Comparison of ENCODE assay signal across 21 cellular contexts in the genomic region with DNA sequence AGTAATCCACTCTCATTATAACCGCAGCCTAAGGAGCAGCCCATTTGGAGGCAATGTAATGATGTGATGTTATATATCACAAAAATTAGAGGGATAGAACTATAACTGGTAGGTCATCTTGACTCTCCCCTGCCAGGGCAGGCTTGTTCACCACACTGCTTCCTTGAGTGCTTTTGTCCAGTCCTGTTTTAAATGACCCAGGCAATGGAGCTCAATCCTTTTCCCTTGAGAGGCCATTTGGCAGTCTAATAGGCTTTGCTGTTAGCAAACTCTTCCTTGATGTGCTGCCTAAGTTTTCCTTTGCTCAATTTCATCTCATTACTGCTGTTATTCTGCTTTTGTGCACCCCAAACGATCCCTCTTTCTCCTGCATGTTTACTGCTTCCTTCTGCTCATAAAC.
DNase-seq lines count a peak whose midpoint lies in the region; ATAC-seq, FAIRE-seq and TF ChIP-seq lines count a peak whose summit lies in the region.
"Had no signal": no experiment of that assay in that cellular context is flagged by ENCODE, and none has a peak within 500 bp of the region (broad histone marks: within the 10 kb centered on the region; RNA-seq: fewer than 3 reads in every experiment).

No MANE protein-coding gene starts in this region.

- no peaks in the 10 kb centered on the region for H3K9me3 Mint-ChIP-seq in endothelial cell (ENCODE audit: unreplicated experiment)
- H3K9me3 Mint-ChIP-seq: activated CD4-positive, alpha-beta T cell treated with anti-CD3 and anti-CD28 coated beads, Interleukin-2, amount 10 ng/mL, durations not matched to agents 7 days and 5 days had no signal

- H3K36me3 Mint-ChIP-seq in endothelial cell (ENCODE audit: low read depth, unreplicated experiment) = peaks cover 8% of the 10 kb centered on the region

- no peak for ATAC-seq in HG03159 (IDR thresholded peaks at IDR 0.05; ENCODE audit: unreplicated experiment)
- ATAC-seq: A549; activated naive CD8-positive, alpha-beta T cell treated with anti-CD3 and anti-CD28 coated beads, Interleukin-2, amount 50 U/mL, for 24 hours had no signal

- no peaks in the 10 kb centered on the region for H3K79me2 ChIP-seq in smooth muscle cell (ENCODE audit: low read depth)

- H3K4me3 Mint-ChIP-seq in endothelial cell (ENCODE audit: unreplicated experiment) = no peak overlapping the region
- H3K4me3 Mint-ChIP-seq: activated CD4-positive, alpha-beta T cell treated with anti-CD3 and anti-CD28 coated beads, Interleukin-2, amount 10 ng/mL, durations not matched to agents 7 days and 5 days; activated naive CD8-positive, alpha-beta T cell treated with anti-CD3 and anti-CD28 coated beads, Interleukin-2, amount 50 U/mL, for 24 hours; T-helper 1 cell treated with Interleukin-12 subunit alpha and Interleukin-12 subunit beta and Interleukin-4 antibody, amounts not matched to agents 30 μg/mL and 1 μg/mL, for 36 hours had no signal

- no peak for TF ChIP-seq CTCF in adrenal gland (IDR thresholded peaks at IDR 0.05)
- no peak for TF ChIP-seq CTCF in smooth muscle cell (IDR thresholded peaks at IDR 0.05; ENCODE audit: borderline replicate concordance, insufficient read depth, poor library complexity, severe bottlenecking)
- no peak for TF ChIP-seq CTCF in endothelial cell (IDR thresholded peaks at IDR 0.05; ENCODE audit: unreplicated experiment)

- H4K20me1 ChIP-seq in smooth muscle cell (ENCODE audit: low read depth) = no peaks in the 10 kb centered on the region

- peak overlapping the region; percentile 10 for H2AFZ ChIP-seq in smooth muscle cell (ENCODE audit: low read depth)

- no peak for FAIRE-seq in small intestine (lab: Jason Lieb, UNC)
- FAIRE-seq: A549, endometrium had no signal

- peak overlapping the region in 3 of 5 donors; percentile 4 to 68 (median 48) for H3K27ac ChIP-seq in adrenal gland
- H3K27ac ChIP-seq in smooth muscle cell (ENCODE audit: low read depth) = no peak overlapping the region
- no peak overlapping the region for H3K27ac ChIP-seq in small intestine (ENCODE audit: low read depth in 1 of 2, low read length in 1 of 2)
- H3K27ac ChIP-seq: A549, brain microvascular endothelial cell, colonic mucosa, left ventricle myocardium inferior, SJCRH30, VCaP had no signal

- WGBS in adrenal gland, 4 donors = 46 to 65% (median 62%) methylated on average over 2 of the region's 2 CpGs
- 66% methylated on average over 2 of the region's 2 CpGs for WGBS in smooth muscle cell (ENCODE audit: low lambda C conversion rate)
- 64 to 83% (median 66%) methylated on average over 2 of the region's 2 CpGs for WGBS in small intestine, 3 donors

- H3K27me3 Mint-ChIP-seq in endothelial cell (ENCODE audit: unreplicated experiment) = no peaks in the 10 kb centered on the region
- H3K27me3 Mint-ChIP-seq: activated CD4-positive, alpha-beta T cell treated with anti-CD3 and anti-CD28 coated beads, Interleukin-2, amount 10 ng/mL, durations not matched to agents 7 days and 5 days had no signal

- H3K4me2 ChIP-seq in smooth muscle cell = no peak overlapping the region
- H3K4me2 ChIP-seq: A549 had no signal

- no peak overlapping the region for H3K27ac Mint-ChIP-seq in endothelial cell (ENCODE audit: unreplicated experiment)
- H3K27ac Mint-ChIP-seq: activated CD4-positive, alpha-beta T cell treated with anti-CD3 and anti-CD28 coated beads, Interleukin-2, amount 10 ng/mL, durations not matched to agents 7 days and 5 days; activated naive CD8-positive, alpha-beta T cell treated with anti-CD3 and anti-CD28 coated beads, Interleukin-2, amount 50 U/mL, for 24 hours; T-helper 1 cell treated with Interleukin-12 subunit alpha and Interleukin-12 subunit beta and Interleukin-4 antibody, amounts not matched to agents 30 μg/mL and 1 μg/mL, for 36 hours had no signal

- no peak overlapping the region for H3K9ac ChIP-seq in smooth muscle cell (ENCODE audit: low read depth)

- peaks cover 21% of the 10 kb centered on the region for H3K4me1 Mint-ChIP-seq in endothelial cell (ENCODE audit: unreplicated experiment)
- H3K4me1 Mint-ChIP-seq: activated CD4-positive, alpha-beta T cell treated with anti-CD3 and anti-CD28 coated beads, Interleukin-2, amount 10 ng/mL, durations not matched to agents 7 days and 5 days; activated naive CD8-positive, alpha-beta T cell treated with anti-CD3 and anti-CD28 coated beads, Interleukin-2, amount 50 U/mL, for 24 hours had no signal

- DNase-seq in NCI-H1092 treated with DMSO at 0.1 percent for 48 hours (lab: John Stamatoyannopoulos, UW) (peak; percentile 53), NCI-H1092 (lab: John Stamatoyannopoulos, UW) (no peak), NCI-H1436 treated with DMSO at 0.1 percent for 48 hours (lab: John Stamatoyannopoulos, UW) (peak; percentile 62), adrenal gland (no peak), smooth muscle cell (lab: John Stamatoyannopoulos, UW; ENCODE audit: unreplicated experiment) (no peak), small intestine (no peak), endothelial cell (ENCODE audit: low spot score) (no peak)
- DNase-seq: activated CD4-positive, alpha-beta T cell treated with anti-CD3 and anti-CD28 coated beads, Interleukin-2, amount 10 ng/mL, durations not matched to agents 7 days and 5 days; activated CD8-positive, alpha-beta memory T cell treated with anti-CD3 and anti-CD28 coated beads, Interleukin-2, amount 50 U/mL, for 4 hours; activated naive CD8-positive, alpha-beta T cell treated with anti-CD3 and anti-CD28 coated beads, Interleukin-2, amount 50 U/mL, for 24 hours; BE2C; brain microvascular endothelial cell; Calu3; colonic mucosa; left ventricle myocardium inferior; SJCRH30 had no signal

- H3K4me3 ChIP-seq in adrenal gland (no peak overlapping the region), smooth muscle cell (no peak overlapping the region), small intestine (ENCODE audit: low read depth in 1 of 2, low read length in 2 of 2) (no peak overlapping the region)
- H3K4me3 ChIP-seq: A549, colonic mucosa, left ventricle myocardium inferior, SJCRH30 had no signal

- H3K9me3 ChIP-seq in adrenal gland (replicated peaks in 1 of 3) = no peaks in the 10 kb centered on the region
- H3K9me3 ChIP-seq in smooth muscle cell (replicated peaks; ENCODE audit: low read depth) = no peaks in the 10 kb centered on the region
- no peaks in the 10 kb centered on the region for H3K9me3 ChIP-seq in small intestine (ENCODE audit: control insufficient read depth, low read depth)
- H3K9me3 ChIP-seq: A549, BE2C, colonic mucosa, left ventricle myocardium inferior, SJCRH30 had no signal

- H3K4me1 ChIP-seq in adrenal gland (replicated peaks in 1 of 2) = no peaks in the 10 kb centered on the region
- H3K4me1 ChIP-seq in smooth muscle cell (ENCODE audit: low read depth) = peaks cover 15% of the 10 kb centered on the region
- H3K4me1 ChIP-seq in small intestine (ENCODE audit: control insufficient read depth in 2 of 2, insufficient read depth in 1 of 2, low read depth in 1 of 2, low read length in 1 of 2) = no peaks in the 10 kb centered on the region
- H3K4me1 ChIP-seq: A549, BE2C, colonic mucosa, left ventricle myocardium inferior, SJCRH30 had no signal

- H3K27me3 ChIP-seq in adrenal gland (no peaks in the 10 kb centered on the region), smooth muscle cell (ENCODE audit: low read depth) (peaks cover 28% of the 10 kb centered on the region), small intestine (ENCODE audit: control insufficient read depth in 2 of 2, insufficient read depth in 2 of 2, low read length in 2 of 2) (no peaks in the 10 kb centered on the region)
- H3K27me3 ChIP-seq: BE2C, brain microvascular endothelial cell, colonic mucosa, SJCRH30 had no signal

- TF ChIP-seq POLR2A in adrenal gland (IDR thresholded peaks at IDR 0.05) = no peak

- intact Hi-C loops in adrenal gland (cut with DNase I) = no loop called here

- no peaks in the 10 kb centered on the region for H3F3A ChIP-seq in smooth muscle cell (ENCODE audit: low read depth)

- H3K36me3 ChIP-seq in adrenal gland (replicated peaks in 1 of 2) (no peaks in the 10 kb centered on the region), smooth muscle cell (ENCODE audit: low read depth) (no peaks in the 10 kb centered on the region), small intestine (ENCODE audit: control insufficient read depth in 2 of 2, insufficient read depth in 2 of 2, low read length in 2 of 2) (no peaks in the 10 kb centered on the region)
- H3K36me3 ChIP-seq: BE2C, brain microvascular endothelial cell, colonic mucosa, left ventricle myocardium inferior, SJCRH30 had no signal

Comparison
In these comparisons a context has a peak if more than half of its experiments do, and no peak if none do; other contexts are left out.
1. DNase-seq: peak in NCI-H1092 treated with DMSO at 0.1 percent for 48 hours (single experiment) and NCI-H1436 treated with DMSO at 0.1 percent for 48 hours (single experiment); none in NCI-H1092 (single experiment), adrenal gland (0 of 7), smooth muscle cell (single experiment), small intestine (single experiment) and endothelial cell (single experiment).
2. H3K27ac ChIP-seq: peak in adrenal gland (3 of 5); none in smooth muscle cell (single experiment) and small intestine (0 of 2).